In the genomic region with DNA sequence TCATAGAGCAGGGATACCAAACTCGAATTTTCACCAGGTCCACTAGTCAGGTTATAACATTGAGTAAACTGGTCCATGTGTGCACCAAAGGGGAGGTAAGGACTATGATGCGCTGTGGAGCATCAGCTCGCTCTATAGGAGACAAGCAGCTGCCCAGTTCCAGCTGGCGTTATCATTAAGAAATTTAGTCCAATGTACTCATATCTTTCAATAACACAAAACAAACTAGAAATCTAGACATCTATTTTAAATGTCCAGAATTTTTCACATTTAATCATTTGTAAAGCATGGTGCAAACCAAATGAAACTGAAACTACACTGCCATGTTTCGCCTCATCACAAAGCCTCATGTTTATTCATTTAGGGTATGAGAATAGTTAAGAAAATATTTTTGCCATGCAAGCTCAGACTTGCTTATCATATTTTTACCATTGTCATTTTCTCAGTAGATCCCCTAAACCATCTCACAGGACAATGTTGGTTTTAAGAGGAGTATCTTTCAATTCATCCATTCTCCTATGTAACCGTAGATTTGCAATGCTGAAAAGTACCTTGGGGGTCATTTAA, we compare ENCODE assay signal across 26 cellular contexts. TPM values are rescaled to one million over a fixed set of nuclear protein-coding genes. Genes with fewer than 3 reads are reported as not detected.
DNase-seq lines count a peak whose midpoint lies in the region; ATAC-seq, FAIRE-seq and TF ChIP-seq lines count a peak whose summit lies in the region.
"Had no signal": no experiment of that assay in that cellular context is flagged by ENCODE, and none has a peak within 500 bp of the region (broad histone marks: within the 10 kb centered on the region; RNA-seq: fewer than 3 reads in every experiment).

No MANE protein-coding gene starts in this region.

- peak overlapping the region; percentile 80 for H3K27ac ChIP-seq in mesenchymal stem cell (ENCODE audit: low read length, poor library complexity, severe bottlenecking)
- H3K27ac ChIP-seq: KMS-11, right lobe of liver had no signal

- H3K9ac ChIP-seq in mesenchymal stem cell (ENCODE audit: low read length), result peak overlapping the region; percentile 87
- H3K9ac ChIP-seq: KMS-11 had no signal

- H3K79me1 ChIP-seq in mesenchymal stem cell (replicated peaks; ENCODE audit: low read length, poor library complexity, severe bottlenecking), result no peaks in the 10 kb centered on the region

- DNase-seq in bronchial epithelial cell (ENCODE audit: low read depth), result peak; percentile 57
- DNase-seq in mesenchymal stem cell, result no peak
- no peak for DNase-seq in HT-29 (ENCODE audit: low spot score)
- DNase-seq in immature natural killer cell, result no peak
- DNase-seq in HAP-1 (ENCODE audit: low spot score in 2 of 2), result no peak
- DNase-seq: activated CD4-positive, alpha-beta T cell treated with anti-CD3 and anti-CD28 coated beads for 36 hours; aorta; C1 segment of cervical spinal cord; effector CD8-positive, alpha-beta T cell; head of caudate nucleus; midbrain; NCI-H1694; NCI-H2227 treated with DMSO at 0.1 percent for 48 hours; NCI-H774; OCI-M1; right lobe of liver; SIG-M5; substantia nigra; uterus had no signal

- peak; percentile 59 for ATAC-seq in GM18508 (IDR thresholded peaks at IDR 0.05; ENCODE audit: insufficient read depth, unreplicated experiment)
- ATAC-seq in HG03439 (IDR thresholded peaks at IDR 0.05; ENCODE audit: unreplicated experiment), result peak; percentile 79
- ATAC-seq in GM21360 (IDR thresholded peaks at IDR 0.05; ENCODE audit: unreplicated experiment), result no peak
- ATAC-seq: natural killer cell treated with Interleukin-12 subunit alpha and Interleukin-12 subunit beta and Interleukin-15 and Interleukin-18, amount 100 ng/mL, for 72 hours; right lobe of liver had no signal

- H3K23ac ChIP-seq in mesenchymal stem cell (ENCODE audit: low read length in 2 of 2), result no peak overlapping the region

- H3K4me1 Mint-ChIP-seq in immature natural killer cell, result no peaks in the 10 kb centered on the region
- H3K4me1 Mint-ChIP-seq: activated naive CD4-positive, alpha-beta T cell treated with anti-CD3 and anti-CD28 coated beads, Interleukin-2, amount 50 U/mL, for 24 hours had no signal

- no peak overlapping the region for H3K4ac ChIP-seq in mesenchymal stem cell (ENCODE audit: low read depth in 1 of 2, low read length in 2 of 2)

- H3K27me3 ChIP-seq in bronchial epithelial cell (ENCODE audit: control insufficient read depth, insufficient read depth, low read length) (no peaks in the 10 kb centered on the region), mesenchymal stem cell (ENCODE audit: control insufficient read depth in 1 of 2, insufficient read depth in 1 of 2, low read length in 2 of 2) (no peaks in the 10 kb centered on the region), HAP-1 (ENCODE audit: low read depth) (no peaks in the 10 kb centered on the region)
- H3K27me3 ChIP-seq: right lobe of liver, uterus had no signal

- H2AFZ ChIP-seq in mesenchymal stem cell (ENCODE audit: low read depth, low read length), result no peak overlapping the region

- H3K4me1 ChIP-seq in mesenchymal stem cell (ENCODE audit: control insufficient read depth, insufficient read depth, low read depth, low read length) (peaks cover 4% of the 10 kb centered on the region), HAP-1 (peaks cover 27% of the 10 kb centered on the region)
- H3K4me1 ChIP-seq: right lobe of liver had no signal

- no peaks in the 10 kb centered on the region for H3K36me3 ChIP-seq in bronchial epithelial cell (ENCODE audit: control insufficient read depth, insufficient read depth, low read length)
- no peaks in the 10 kb centered on the region for H3K36me3 ChIP-seq in mesenchymal stem cell (ENCODE audit: control insufficient read depth in 1 of 2, insufficient read depth in 2 of 2, low read depth in 1 of 2, low read length in 2 of 2)
- H3K36me3 ChIP-seq in HAP-1 (replicated peaks), result no peaks in the 10 kb centered on the region
- H3K36me3 ChIP-seq: right lobe of liver, uterus had no signal

- H3K14ac ChIP-seq in mesenchymal stem cell (ENCODE audit: low read length in 2 of 2), result no peak overlapping the region

- no peaks in the 10 kb centered on the region for H3K36me3 Mint-ChIP-seq in immature natural killer cell
- H3K36me3 Mint-ChIP-seq: activated naive CD4-positive, alpha-beta T cell treated with anti-CD3 and anti-CD28 coated beads, Interleukin-2, amount 50 U/mL, for 24 hours; natural killer cell treated with Interleukin-12 subunit alpha and Interleukin-12 subunit beta and Interleukin-15 and Interleukin-18, amount 100 ng/mL, for 72 hours had no signal

- no peak for FAIRE-seq in bronchial epithelial cell (lab: Jason Lieb, UNC)

- no peak overlapping the region for H3K18ac ChIP-seq in mesenchymal stem cell (ENCODE audit: low read depth in 1 of 2, low read length in 2 of 2)

- peak overlapping the region; percentile 75 for H2AK5ac ChIP-seq in mesenchymal stem cell (ENCODE audit: low read length, severe bottlenecking)

- over 99% methylated on average over 4 of the region's 6 CpGs for WGBS in mesenchymal stem cell

- H3K27me3 Mint-ChIP-seq in immature natural killer cell (ENCODE audit: low read depth in 3 of 3), result no peaks in the 10 kb centered on the region
- H3K27me3 Mint-ChIP-seq: natural killer cell treated with Interleukin-12 subunit alpha and Interleukin-12 subunit beta and Interleukin-15 and Interleukin-18, amount 100 ng/mL, for 72 hours had no signal

- H3K4me3 ChIP-seq in bronchial epithelial cell (ENCODE audit: low read depth, low read length) (no peak overlapping the region), mesenchymal stem cell (ENCODE audit: insufficient read depth in 1 of 2, low read depth in 1 of 2, low read length in 2 of 2) (no peak overlapping the region), HAP-1 (no peak overlapping the region)
- H3K4me3 ChIP-seq: right lobe of liver, uterus had no signal

- H3K9me3 Mint-ChIP-seq in immature natural killer cell, result peaks cover 0 to 16% (median 0%) of the 10 kb centered on the region in 6 donors

- no peak for TF ChIP-seq CTCF in bronchial epithelial cell (IDR thresholded peaks at IDR 0.05; ENCODE audit: insufficient read depth, low read length, severe bottlenecking)

- in situ Hi-C loops in HAP-1 (cut with MboI; ENCODE audit: low sequenced_read_pairs), result no loop called here

- no peak overlapping the region for H2BK120ac ChIP-seq in mesenchymal stem cell (ENCODE audit: low read depth, low read length)

- no peak overlapping the region for H2BK5ac ChIP-seq in mesenchymal stem cell (ENCODE audit: low read depth, low read length, poor library complexity, severe bottlenecking)

- no peak overlapping the region for H4K91ac ChIP-seq in mesenchymal stem cell (ENCODE audit: low read length)

- H3K4me2 ChIP-seq in mesenchymal stem cell (ENCODE audit: low read length, poor library complexity, severe bottlenecking), result no peak overlapping the region
- H3K4me2 ChIP-seq: KMS-11 had no signal

- no peak overlapping the region for H3K4me3 Mint-ChIP-seq in immature natural killer cell
- H3K4me3 Mint-ChIP-seq: activated CD4-positive, alpha-beta T cell treated with anti-CD3 and anti-CD28 coated beads for 36 hours; activated naive CD4-positive, alpha-beta T cell treated with anti-CD3 and anti-CD28 coated beads, Interleukin-2, amount 50 U/mL, for 24 hours; natural killer cell treated with Interleukin-12 subunit alpha and Interleukin-12 subunit beta and Interleukin-15 and Interleukin-18, amount 100 ng/mL, for 72 hours; T-helper 1 cell treated with Interleukin-12 subunit alpha and Interleukin-12 subunit beta and Interleukin-4 antibody, amounts not matched to agents 30 μg/mL and 1 μg/mL, for 36 hours had no signal

- H3K9me3 ChIP-seq in mesenchymal stem cell (ENCODE audit: control insufficient read depth, low read length) (no peaks in the 10 kb centered on the region), HAP-1 (no peaks in the 10 kb centered on the region)
- H3K9me3 ChIP-seq: right lobe of liver, uterus had no signal

- no peak overlapping the region for H2BK12ac ChIP-seq in mesenchymal stem cell (ENCODE audit: low read length in 2 of 2)

- no peak overlapping the region for H2BK15ac ChIP-seq in mesenchymal stem cell (ENCODE audit: low read depth, poor library complexity, severe bottlenecking)

- no peak overlapping the region for H3K27ac Mint-ChIP-seq in immature natural killer cell
- H3K27ac Mint-ChIP-seq: natural killer cell treated with Interleukin-12 subunit alpha and Interleukin-12 subunit beta and Interleukin-15 and Interleukin-18, amount 100 ng/mL, for 72 hours; T-helper 1 cell treated with Interleukin-12 subunit alpha and Interleukin-12 subunit beta and Interleukin-4 antibody, amounts not matched to agents 30 μg/mL and 1 μg/mL, for 36 hours had no signal

- H4K8ac ChIP-seq in mesenchymal stem cell (ENCODE audit: low read length), result no peak overlapping the region

RNA-seq across cellular contexts. Expression of a gene that starts 50.9 kb away (rescaled TPM):
- 0.13 and 0.26 TPM in 2 replicates for total RNA-seq in bronchial epithelial cell
- 0.93 TPM for polyA plus RNA-seq in mesenchymal stem cell (2013, experiment 1 of 2)
- 0.85 TPM for polyA plus RNA-seq in mesenchymal stem cell (2013, experiment 2 of 2)
- 0.08 and 0.29 TPM in 2 replicates for total RNA-seq in HT-29 (2014; rRNA removed; shearing (Covaris generic))
- not detected for polyA plus RNA-seq in immature natural killer cell
- total RNA-seq: activated CD4-positive, alpha-beta T cell treated with anti-CD3 and anti-CD28 coated beads for 36 hours; natural killer cell treated with Interleukin-12 subunit alpha and Interleukin-12 subunit beta and Interleukin-15 and Interleukin-18, amount 100 ng/mL, for 72 hours had no signal
